Comparison of ENCODE assay signal across 23 cellular contexts in the genomic region with DNA sequence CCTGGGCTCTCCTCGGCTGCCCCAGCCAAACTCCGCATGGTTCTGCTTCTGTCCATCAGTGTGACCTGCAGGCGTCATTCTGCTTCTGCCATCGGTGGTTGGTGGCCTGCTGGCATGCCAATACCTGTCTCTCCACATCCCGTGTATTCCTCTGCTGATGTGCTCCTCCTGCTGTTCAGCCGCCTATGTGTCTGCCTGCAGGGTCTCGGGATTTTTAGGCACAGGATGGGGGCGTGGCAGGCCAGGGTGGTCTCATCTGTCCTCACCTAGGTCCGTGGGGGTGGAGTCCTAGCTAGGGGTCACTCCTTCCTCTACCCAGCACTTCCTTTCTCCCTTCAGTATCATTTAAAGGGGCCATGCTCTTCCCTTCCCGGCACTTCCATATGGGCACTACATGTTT. TPM values are rescaled to one million over a fixed set of nuclear protein-coding genes. Genes with fewer than 3 reads are reported as not detected.
"Had no signal": no experiment of that assay in that cellular context is flagged by ENCODE, and none has a peak within 500 bp of the region (broad histone marks: within the 10 kb centered on the region; RNA-seq: fewer than 3 reads in every experiment).

No MANE protein-coding gene starts in this region.

- H3K4me3 Mint-ChIP-seq: activated CD4-positive, alpha-beta T cell treated with anti-CD3 and anti-CD28 coated beads for 36 hours; activated CD8-positive, alpha-beta T cell treated with anti-CD3 and anti-CD28 coated beads for 36 hours; activated naive CD8-positive, alpha-beta T cell treated with anti-CD3 and anti-CD28 coated beads, Interleukin-2, amount 10 ng/mL, durations not matched to agents 7 days and 5 days; T-cell had no signal

- H3K9me3 Mint-ChIP-seq: activated CD8-positive, alpha-beta T cell treated with anti-CD3 and anti-CD28 coated beads for 36 hours; activated naive CD8-positive, alpha-beta T cell treated with anti-CD3 and anti-CD28 coated beads, Interleukin-2, amount 10 ng/mL, durations not matched to agents 7 days and 5 days; T-cell had no signal

- H3K27me3 ChIP-seq: adrenal gland had no signal

- H3K36me3 Mint-ChIP-seq: activated naive CD8-positive, alpha-beta T cell treated with anti-CD3 and anti-CD28 coated beads, Interleukin-2, amount 10 ng/mL, durations not matched to agents 7 days and 5 days; T-cell had no signal

- H3K4me3 ChIP-seq: adrenal gland, SK-N-MC had no signal

- ATAC-seq: activated CD4-positive, alpha-beta T cell treated with anti-CD3 and anti-CD28 coated beads for 36 hours; activated CD8-positive, alpha-beta T cell treated with anti-CD3 and anti-CD28 coated beads for 36 hours; PC-3; T-cell had no signal

- H3K27ac ChIP-seq: SK-N-MC, VCaP had no signal

- H3K4me1 Mint-ChIP-seq: activated CD4-positive, alpha-beta T cell treated with anti-CD3 and anti-CD28 coated beads for 36 hours; activated naive CD8-positive, alpha-beta T cell treated with anti-CD3 and anti-CD28 coated beads, Interleukin-2, amount 10 ng/mL, durations not matched to agents 7 days and 5 days; T-cell had no signal

- H3K36me3 ChIP-seq: adrenal gland had no signal

- DNase-seq: activated CD4-positive, alpha-beta T cell treated with anti-CD3 and anti-CD28 coated beads for 36 hours; activated CD8-positive, alpha-beta memory T cell treated with anti-CD3 and anti-CD28 coated beads, Interleukin-2, amount 50 U/mL, for 48 hours; activated CD8-positive, alpha-beta T cell treated with anti-CD3 and anti-CD28 coated beads for 36 hours; activated naive CD4-positive, alpha-beta T cell treated with anti-CD3 and anti-CD28 coated beads, Interleukin-2, amount 50 U/mL, for 16 hours; activated naive CD8-positive, alpha-beta T cell treated with anti-CD3 and anti-CD28 coated beads, Interleukin-2, amount 10 ng/mL, durations not matched to agents 7 days and 5 days; activated T-cell treated with anti-CD3 and anti-CD28 coated beads, Interleukin-2, amount 50 U/mL, for 1 hour; adrenal gland; Karpas-422; MM.1S; NCI-H1105; NCI-H1436; NCI-H1694 treated with DMSO at 0.1 percent for 48 hours; NCI-H2029 treated with DMSO at 0.1 percent for 48 hours; NCI-H446; NCI-H524; PC-3; SHP77 treated with DMSO at 0.1 percent for 48 hours; T-cell; T-helper 2 cell; T1000 had no signal

- H3K27ac Mint-ChIP-seq: activated CD4-positive, alpha-beta T cell treated with anti-CD3 and anti-CD28 coated beads for 36 hours; activated CD8-positive, alpha-beta T cell treated with anti-CD3 and anti-CD28 coated beads for 36 hours; activated naive CD8-positive, alpha-beta T cell treated with anti-CD3 and anti-CD28 coated beads, Interleukin-2, amount 10 ng/mL, durations not matched to agents 7 days and 5 days; T-cell had no signal

- H3K4me1 ChIP-seq: adrenal gland had no signal

- H3K9me3 ChIP-seq: adrenal gland had no signal

RNA-seq across cellular contexts. Expression of a gene that starts 33.0 kb away (rescaled TPM):
- total RNA-seq: activated CD4-positive, alpha-beta T cell treated with anti-CD3 and anti-CD28 coated beads for 36 hours; activated CD8-positive, alpha-beta T cell treated with anti-CD3 and anti-CD28 coated beads for 36 hours; activated naive CD8-positive, alpha-beta T cell treated with anti-CD3 and anti-CD28 coated beads, Interleukin-2, amount 10 ng/mL, durations not matched to agents 7 days and 5 days; cerebellum; PC-3; T-cell had no signal
